ENCODE assay signal across 29 cellular contexts in the genomic region with DNA sequence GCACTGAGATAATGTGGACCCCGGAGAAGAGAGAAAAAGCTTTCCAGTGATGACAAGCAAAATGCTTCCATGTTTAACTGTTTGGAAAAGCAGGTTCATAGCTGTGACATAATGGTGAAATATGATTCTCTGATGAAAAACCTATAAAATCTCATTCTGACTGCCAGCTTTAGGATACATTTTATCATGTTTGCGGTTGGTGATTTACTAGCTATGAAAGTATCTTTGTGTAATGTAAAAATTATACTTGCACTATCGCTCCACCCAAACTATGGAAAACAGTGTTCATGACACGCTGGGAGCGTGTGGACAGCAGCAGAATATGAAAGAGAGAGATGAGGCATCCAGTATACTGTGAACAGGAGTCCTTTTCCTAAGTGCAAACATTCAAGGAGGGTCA.
"Had no signal": no experiment of that assay in that cellular context is flagged by ENCODE, and none has a peak within 500 bp of the region (broad histone marks: within the 10 kb centered on the region; RNA-seq: fewer than 3 reads in every experiment).

No MANE protein-coding gene starts in this region.

- ATAC-seq: activated CD4-positive, alpha-beta T cell treated with anti-CD3 and anti-CD28 coated beads for 36 hours; activated CD8-positive, alpha-beta memory T cell treated with anti-CD3 and anti-CD28 coated beads, Interleukin-2, amount 10 ng/mL, durations not matched to agents 7 days and 5 days; activated CD8-positive, alpha-beta T cell treated with anti-CD3 and anti-CD28 coated beads, Interleukin-2, amount 10 ng/mL, durations not matched to agents 7 days and 5 days; activated naive CD4-positive, alpha-beta T cell treated with anti-CD3 and anti-CD28 coated beads, Interleukin-2, amount 50 U/mL, for 72 hours; gastroesophageal sphincter; heart right ventricle had no signal

- H3K27ac ChIP-seq: ascending aorta, breast epithelium, cardiac muscle cell, colonic mucosa, epithelial cell of prostate, esophagus squamous epithelium, gastroesophageal sphincter, heart right ventricle, hepatocyte had no signal

- DNase-seq: activated CD4-positive, alpha-beta memory T cell treated with anti-CD3 and anti-CD28 coated beads for 36 hours; activated CD4-positive, alpha-beta T cell treated with anti-CD3 and anti-CD28 coated beads for 36 hours; activated CD4-positive, alpha-beta T cell treated with anti-CD3 and anti-CD28 coated beads, Interleukin-2, amount 10 ng/mL, durations not matched to agents 24 days and 14 days; activated CD4-positive, CD25-positive, alpha-beta regulatory T cell; activated CD4-positive, CD25-positive, alpha-beta regulatory T cell treated with anti-CD3 and anti-CD28 coated beads, Interleukin-2, amount 50 U/mL, for 72 hours; activated CD8-positive, alpha-beta memory T cell treated with anti-CD3 and anti-CD28 coated beads, Interleukin-2, amount 10 ng/mL, durations not matched to agents 7 days and 5 days; activated CD8-positive, alpha-beta memory T cell treated with anti-CD3 and anti-CD28 coated beads, Interleukin-2, amount 50 U/mL, for 4 hours; activated CD8-positive, alpha-beta T cell treated with anti-CD3 and anti-CD28 coated beads, Interleukin-2, amount 10 ng/mL, durations not matched to agents 7 days and 5 days; activated gamma-delta T cell; activated naive CD4-positive, alpha-beta T cell; activated naive CD4-positive, alpha-beta T cell treated with anti-CD3 and anti-CD28 coated beads, Interleukin-2, amount 10 ng/mL, durations not matched to agents 7 days and 5 days; activated naive CD8-positive, alpha-beta T cell treated with anti-CD3 and anti-CD28 coated beads, Interleukin-2, amount 10 ng/mL, durations not matched to agents 7 days and 5 days; activated T-cell treated with anti-CD3 and anti-CD28 coated beads, Interleukin-2, amount 50 U/mL, for 1 hour; activated T-cell treated with anti-CD3 and anti-CD28 coated beads, Interleukin-2, amount 50 U/mL, for 48 hours; central memory CD4-positive, alpha-beta T cell; cerebellar nuclear complex; colonic mucosa; effector CD8-positive, alpha-beta T cell; esophagus squamous epithelium; foreskin melanocyte; heart right ventricle; T1000 had no signal
